27 cellular contexts compared by ENCODE assay signal in genomic region chr11:71430166-71430565, GRCh38.
"Had no signal": no experiment of that assay in that cellular context is flagged by ENCODE, and none has a peak within 500 bp of the region (broad histone marks: within the 10 kb centered on the region; RNA-seq: fewer than 3 reads in every experiment).

No MANE protein-coding gene starts in this region.

- H3K4me3 ChIP-seq: body of pancreas, colonic mucosa, esophagus squamous epithelium, gastroesophageal sphincter, heart right ventricle had no signal

- H3K27ac ChIP-seq: body of pancreas, colonic mucosa, epithelial cell of prostate, esophagus squamous epithelium, gastroesophageal sphincter, heart right ventricle, WERI-Rb-1 had no signal

- H3K9me3 ChIP-seq: body of pancreas, colonic mucosa, esophagus squamous epithelium had no signal

- DNase-seq: activated B cell treated with CpG ODN at 0.5 μM for 24 hours; activated CD4-positive, alpha-beta memory T cell treated with anti-CD3 and anti-CD28 coated beads for 36 hours; activated CD4-positive, alpha-beta T cell treated with anti-CD3 and anti-CD28 coated beads, Interleukin-2, amount 10 ng/mL, durations not matched to agents 24 days and 14 days; activated CD8-positive, alpha-beta memory T cell treated with anti-CD3 and anti-CD28 coated beads, Interleukin-2, amount 10 ng/mL, durations not matched to agents 7 days and 5 days; activated CD8-positive, alpha-beta memory T cell treated with anti-CD3 and anti-CD28 coated beads, Interleukin-2, amount 50 U/mL, for 4 hours; activated CD8-positive, alpha-beta T cell treated with anti-CD3 and anti-CD28 coated beads, Interleukin-2, amount 10 ng/mL, durations not matched to agents 7 days and 5 days; activated gamma-delta T cell treated with Interleukin-2 at 50 U/mL for 16 hours; activated naive CD4-positive, alpha-beta T cell treated with anti-CD3 and anti-CD28 coated beads, Interleukin-2, amount 50 U/mL, for 16 hours; activated naive CD4-positive, alpha-beta T cell treated with Interleukin-2 at 50 U/mL for 16 hours; activated T-cell treated with anti-CD3 and anti-CD28 coated beads, Interleukin-2, amount 50 U/mL, for 1 hour; activated T-cell treated with anti-CD3 and anti-CD28 coated beads, Interleukin-2, amount 50 U/mL, for 48 hours; amniotic stem cell; aorta; body of pancreas; central memory CD4-positive, alpha-beta T cell; cerebellar nuclear complex; colonic mucosa; effector CD8-positive, alpha-beta T cell; esophagus squamous epithelium; foreskin melanocyte; heart right ventricle; T-cell; T-helper 9 cell; WERI-Rb-1 had no signal

- H3K27me3 ChIP-seq: body of pancreas, colonic mucosa, gastroesophageal sphincter, heart right ventricle had no signal

- ATAC-seq: activated CD4-positive, CD25-positive, alpha-beta regulatory T cell treated with anti-CD3 and anti-CD28 coated beads, Interleukin-2, amount 50 U/mL, for 24 hours; activated CD8-positive, alpha-beta memory T cell treated with anti-CD3 and anti-CD28 coated beads, Interleukin-2, amount 10 ng/mL, durations not matched to agents 7 days and 5 days; activated CD8-positive, alpha-beta T cell treated with anti-CD3 and anti-CD28 coated beads, Interleukin-2, amount 10 ng/mL, durations not matched to agents 7 days and 5 days; body of pancreas; gastroesophageal sphincter; heart right ventricle; T-cell had no signal

- H3K36me3 ChIP-seq: colonic mucosa had no signal

- H3K4me1 ChIP-seq: body of pancreas had no signal
